17 cellular contexts compared by ENCODE assay signal in the genomic region with DNA sequence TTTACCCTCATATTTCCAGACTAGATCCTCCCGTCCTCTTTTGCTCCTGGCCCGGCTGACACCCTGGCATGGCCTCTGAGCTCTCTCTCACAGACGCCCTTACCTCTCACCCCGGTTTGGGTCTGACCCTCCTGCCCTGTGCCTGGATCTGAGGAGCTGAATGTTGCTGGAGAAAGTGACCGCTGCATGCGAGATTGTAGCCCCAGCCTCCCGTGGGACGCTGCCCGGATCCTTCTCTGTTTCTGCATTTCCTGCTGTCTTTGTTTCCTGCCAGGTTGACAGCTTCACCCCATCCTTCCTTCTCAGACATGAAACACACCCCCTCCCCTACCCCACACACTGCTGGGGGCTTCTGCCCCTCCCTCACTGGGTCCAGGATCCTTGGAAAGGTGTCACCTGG. TPM values are rescaled to one million over a fixed set of nuclear protein-coding genes. Genes with fewer than 3 reads are reported as not detected.
DNase-seq lines count a peak whose midpoint lies in the region; TF ChIP-seq lines count a peak whose summit lies in the region.
"Had no signal": no experiment of that assay in that cellular context is flagged by ENCODE, and none has a peak within 500 bp of the region (broad histone marks: within the 10 kb centered on the region; RNA-seq: fewer than 3 reads in every experiment).

No MANE protein-coding gene starts in this region.

- H3K27ac ChIP-seq in BLaER1 treated with 17β-estradiol and CSF1 and Interleukin-3, amounts not matched to agents 10 nM and 100 nM, result 0 out of 22 replicates have a peak overlapping the region, but pooled peaks of 1 of the 11 experiments have one; percentile 21

- intact Hi-C loops in activated T-helper 1 cell treated with anti-CD3 and anti-CD28 coated beads, Interleukin-12 subunit alpha, Interleukin-12 subunit beta, Interleukin-2, Interleukin-4 antibody, amounts not matched to agents 30 ng/mL and 10 ng/mL and 1 ng/mL, durations not matched to agents 14 hours and 24 hours and 36 hours (cut with micrococcal nuclease), result no loop called here
- intact Hi-C loops in activated T-helper 2 cell treated with anti-CD3 and anti-CD28 coated beads, Interferon-gamma antibody, Interleukin-2, Interleukin-4, amounts not matched to agents 10 μg/mL and 5 μg/mL and 100 μg/mL, durations not matched to agents 14 hours and 24 hours and 36 hours (cut with micrococcal nuclease), result no loop called here

- no peaks in the 10 kb centered on the region for H3K9me3 Mint-ChIP-seq in T-helper 2 cell treated with Interferon-gamma antibody and Interleukin-4, amounts not matched to agents 5 μg/mL and 100 μg/mL, for 36 hours
- no peaks in the 10 kb centered on the region for H3K9me3 Mint-ChIP-seq in activated T-helper 1 cell treated with anti-CD3 and anti-CD28 coated beads, Interleukin-12 subunit alpha, Interleukin-12 subunit beta, Interleukin-2, Interleukin-4 antibody, amounts not matched to agents 30 ng/mL and 10 ng/mL and 1 ng/mL, durations not matched to agents 14 hours and 24 hours and 36 hours
- H3K9me3 Mint-ChIP-seq in progenitor cell of endocrine pancreas (ENCODE audit: low read depth), result no peaks in the 10 kb centered on the region
- no peaks in the 10 kb centered on the region for H3K9me3 Mint-ChIP-seq in activated T-helper 2 cell treated with anti-CD3 and anti-CD28 coated beads, Interferon-gamma antibody, Interleukin-2, Interleukin-4, amounts not matched to agents 10 μg/mL and 5 μg/mL and 100 μg/mL, durations not matched to agents 14 hours and 24 hours and 36 hours

- peak overlapping the region in 9 of 11 experiments; percentile 4 to 53 (median 17); a peak in 7 of 22 replicates for H3K9ac ChIP-seq in BLaER1 treated with 17β-estradiol and CSF1 and Interleukin-3, amounts not matched to agents 10 nM and 100 nM

- no peak for DNase-seq in T-helper 2 cell treated with Interferon-gamma antibody and Interleukin-4, amounts not matched to agents 5 μg/mL and 100 μg/mL, for 36 hours (ENCODE audit: low spot score)
- DNase-seq in T-helper 2 cell (no peak), progenitor cell of endocrine pancreas (ENCODE audit: low spot score, unreplicated experiment) (no peak), hippocampal formation (lab: John Stamatoyannopoulos, UW) (no peak)
- no peak for DNase-seq in activated T-helper 1 cell treated with anti-CD3 and anti-CD28 coated beads, Interleukin-12 subunit alpha, Interleukin-12 subunit beta, Interleukin-2, Interleukin-4 antibody, amounts not matched to agents 30 ng/mL and 10 ng/mL and 1 ng/mL, durations not matched to agents 14 hours and 24 hours and 36 hours (ENCODE audit: low spot score)
- DNase-seq in stimulated activated CD4-positive, alpha-beta T cell treated with anti-CD3 and anti-CD28 coated beads, Interleukin-15, amount 100 ng/mL, for 24 hours, result no peak
- DNase-seq in activated T-helper 2 cell treated with anti-CD3 and anti-CD28 coated beads, Interferon-gamma antibody, Interleukin-2, Interleukin-4, amounts not matched to agents 10 μg/mL and 5 μg/mL and 100 μg/mL, durations not matched to agents 14 hours and 24 hours and 36 hours (ENCODE audit: low spot score), result no peak
- DNase-seq: GF-D8, NCI-H1092, NCI-H146, NCI-H2081, NCI-H510A, NCI-H774 had no signal

- peaks cover 16% of the 10 kb centered on the region for H3K4me1 Mint-ChIP-seq in T-helper 2 cell treated with Interferon-gamma antibody and Interleukin-4, amounts not matched to agents 5 μg/mL and 100 μg/mL, for 36 hours (ENCODE audit: low read depth)
- peaks cover 28% of the 10 kb centered on the region for H3K4me1 Mint-ChIP-seq in activated T-helper 1 cell treated with anti-CD3 and anti-CD28 coated beads, Interleukin-12 subunit alpha, Interleukin-12 subunit beta, Interleukin-2, Interleukin-4 antibody, amounts not matched to agents 30 ng/mL and 10 ng/mL and 1 ng/mL, durations not matched to agents 14 hours and 24 hours and 36 hours (ENCODE audit: low read depth)
- H3K4me1 Mint-ChIP-seq in progenitor cell of endocrine pancreas (ENCODE audit: low read depth), result peaks cover 28% of the 10 kb centered on the region
- H3K4me1 Mint-ChIP-seq in activated T-helper 2 cell treated with anti-CD3 and anti-CD28 coated beads, Interferon-gamma antibody, Interleukin-2, Interleukin-4, amounts not matched to agents 10 μg/mL and 5 μg/mL and 100 μg/mL, durations not matched to agents 14 hours and 24 hours and 36 hours (ENCODE audit: low read depth), result peaks cover 13% of the 10 kb centered on the region

- H3K27me3 ChIP-seq in BLaER1 treated with 17β-estradiol and CSF1 and Interleukin-3, amounts not matched to agents 10 nM and 100 nM, result peaks cover 0 to 22% (median 0%) of the 10 kb centered on the region in 11 experiments; a peak in 4 of 22 replicates

- peak overlapping the region in 1 of 10 experiments; percentile 3; a peak in 2 of 20 replicates for H3K4me3 ChIP-seq in BLaER1 treated with 17β-estradiol and CSF1 and Interleukin-3, amounts not matched to agents 10 nM and 100 nM
- H3K4me3 ChIP-seq: HAP-1 had no signal

- peaks cover 31 to 60% (median 50%) of the 10 kb centered on the region in 10 experiments for H3K4me1 ChIP-seq in BLaER1 treated with 17β-estradiol and CSF1 and Interleukin-3, amounts not matched to agents 10 nM and 100 nM
- H3K4me1 ChIP-seq: HAP-1 had no signal

- H3K4me3 Mint-ChIP-seq in T-helper 2 cell treated with Interferon-gamma antibody and Interleukin-4, amounts not matched to agents 5 μg/mL and 100 μg/mL, for 36 hours, result peak overlapping the region; percentile 65
- peak overlapping the region; percentile 60 for H3K4me3 Mint-ChIP-seq in activated T-helper 1 cell treated with anti-CD3 and anti-CD28 coated beads, Interleukin-12 subunit alpha, Interleukin-12 subunit beta, Interleukin-2, Interleukin-4 antibody, amounts not matched to agents 30 ng/mL and 10 ng/mL and 1 ng/mL, durations not matched to agents 14 hours and 24 hours and 36 hours
- H3K4me3 Mint-ChIP-seq in progenitor cell of endocrine pancreas (ENCODE audit: low read depth), result no peak overlapping the region
- no peak overlapping the region for H3K4me3 Mint-ChIP-seq in activated T-helper 2 cell treated with anti-CD3 and anti-CD28 coated beads, Interferon-gamma antibody, Interleukin-2, Interleukin-4, amounts not matched to agents 10 μg/mL and 5 μg/mL and 100 μg/mL, durations not matched to agents 14 hours and 24 hours and 36 hours (ENCODE audit: low read depth)

- no peaks in the 10 kb centered on the region for H3K36me3 Mint-ChIP-seq in T-helper 2 cell treated with Interferon-gamma antibody and Interleukin-4, amounts not matched to agents 5 μg/mL and 100 μg/mL, for 36 hours (ENCODE audit: low read depth)
- H3K36me3 Mint-ChIP-seq in activated T-helper 1 cell treated with anti-CD3 and anti-CD28 coated beads, Interleukin-12 subunit alpha, Interleukin-12 subunit beta, Interleukin-2, Interleukin-4 antibody, amounts not matched to agents 30 ng/mL and 10 ng/mL and 1 ng/mL, durations not matched to agents 14 hours and 24 hours and 36 hours (ENCODE audit: low read depth), result no peaks in the 10 kb centered on the region
- no peaks in the 10 kb centered on the region for H3K36me3 Mint-ChIP-seq in progenitor cell of endocrine pancreas (ENCODE audit: insufficient read depth)
- H3K36me3 Mint-ChIP-seq in activated T-helper 2 cell treated with anti-CD3 and anti-CD28 coated beads, Interferon-gamma antibody, Interleukin-2, Interleukin-4, amounts not matched to agents 10 μg/mL and 5 μg/mL and 100 μg/mL, durations not matched to agents 14 hours and 24 hours and 36 hours (ENCODE audit: low read depth), result no peaks in the 10 kb centered on the region

- H3K27me3 Mint-ChIP-seq in T-helper 2 cell treated with Interferon-gamma antibody and Interleukin-4, amounts not matched to agents 5 μg/mL and 100 μg/mL, for 36 hours (ENCODE audit: low read depth), result peaks cover 18% of the 10 kb centered on the region
- H3K27me3 Mint-ChIP-seq in activated T-helper 1 cell treated with anti-CD3 and anti-CD28 coated beads, Interleukin-12 subunit alpha, Interleukin-12 subunit beta, Interleukin-2, Interleukin-4 antibody, amounts not matched to agents 30 ng/mL and 10 ng/mL and 1 ng/mL, durations not matched to agents 14 hours and 24 hours and 36 hours (ENCODE audit: insufficient read depth), result peaks cover 10% of the 10 kb centered on the region
- peaks cover 27% of the 10 kb centered on the region for H3K27me3 Mint-ChIP-seq in progenitor cell of endocrine pancreas
- peaks cover 23% of the 10 kb centered on the region for H3K27me3 Mint-ChIP-seq in activated T-helper 2 cell treated with anti-CD3 and anti-CD28 coated beads, Interferon-gamma antibody, Interleukin-2, Interleukin-4, amounts not matched to agents 10 μg/mL and 5 μg/mL and 100 μg/mL, durations not matched to agents 14 hours and 24 hours and 36 hours (ENCODE audit: low read depth)

- H3K4me2 ChIP-seq in BLaER1 treated with 17β-estradiol and CSF1 and Interleukin-3, amounts not matched to agents 10 nM and 100 nM, result peak overlapping the region; percentile 52 to 91 (median 87)

- H4K20me1 ChIP-seq in BLaER1 treated with 17β-estradiol and CSF1 and Interleukin-3, amounts not matched to agents 10 nM and 100 nM, result peaks cover 0 to 4% (median 0%) of the 10 kb centered on the region in 11 experiments; a peak in 3 of 22 replicates

- H3K27ac Mint-ChIP-seq in T-helper 2 cell treated with Interferon-gamma antibody and Interleukin-4, amounts not matched to agents 5 μg/mL and 100 μg/mL, for 36 hours, result no peak overlapping the region
- H3K27ac Mint-ChIP-seq in activated T-helper 1 cell treated with anti-CD3 and anti-CD28 coated beads, Interleukin-12 subunit alpha, Interleukin-12 subunit beta, Interleukin-2, Interleukin-4 antibody, amounts not matched to agents 30 ng/mL and 10 ng/mL and 1 ng/mL, durations not matched to agents 14 hours and 24 hours and 36 hours, result no peak overlapping the region
- peak overlapping the region; percentile 5 for H3K27ac Mint-ChIP-seq in progenitor cell of endocrine pancreas
- no peak overlapping the region for H3K27ac Mint-ChIP-seq in activated T-helper 2 cell treated with anti-CD3 and anti-CD28 coated beads, Interferon-gamma antibody, Interleukin-2, Interleukin-4, amounts not matched to agents 10 μg/mL and 5 μg/mL and 100 μg/mL, durations not matched to agents 14 hours and 24 hours and 36 hours

- no peaks in the 10 kb centered on the region for H3K36me3 ChIP-seq in BLaER1 treated with 17β-estradiol and CSF1 and Interleukin-3, amounts not matched to agents 10 nM and 100 nM
- H3K36me3 ChIP-seq: HAP-1 had no signal

- no peak for TF ChIP-seq CTCF in progenitor cell of endocrine pancreas (IDR thresholded peaks at IDR 0.05; ENCODE audit: unreplicated experiment)

- H3K9me3 ChIP-seq in BLaER1 treated with 17β-estradiol and CSF1 and Interleukin-3, amounts not matched to agents 10 nM and 100 nM (replicated peaks in 1 of 11), result no peaks in the 10 kb centered on the region
- H3K9me3 ChIP-seq: HAP-1 had no signal

RNA-seq across cellular contexts. Expression of a gene that starts 9.5 kb away (rescaled TPM):
- 0.56 and 0.57 TPM in 2 replicates for total RNA-seq in activated T-helper 1 cell treated with anti-CD3 and anti-CD28 coated beads, Interleukin-12 subunit alpha, Interleukin-12 subunit beta, Interleukin-2, Interleukin-4 antibody, amounts not matched to agents 30 ng/mL and 10 ng/mL and 1 ng/mL, durations not matched to agents 14 hours and 24 hours and 36 hours
- 1.2 and 1.6 TPM in 2 replicates for total RNA-seq in progenitor cell of endocrine pancreas
- total RNA-seq in activated T-helper 2 cell treated with anti-CD3 and anti-CD28 coated beads, Interferon-gamma antibody, Interleukin-2, Interleukin-4, amounts not matched to agents 10 μg/mL and 5 μg/mL and 100 μg/mL, durations not matched to agents 14 hours and 24 hours and 36 hours, result 1.4 and 1.8 TPM in 2 replicates
- total RNA-seq: MCF 10A had no signal

RNA-seq across cellular contexts. Expression of a gene that starts 20.3 kb away (rescaled TPM):
- not detected in 2 replicates for total RNA-seq in activated T-helper 1 cell treated with anti-CD3 and anti-CD28 coated beads, Interleukin-12 subunit alpha, Interleukin-12 subunit beta, Interleukin-2, Interleukin-4 antibody, amounts not matched to agents 30 ng/mL and 10 ng/mL and 1 ng/mL, durations not matched to agents 14 hours and 24 hours and 36 hours
- total RNA-seq in progenitor cell of endocrine pancreas, result 1.5 and 2.3 TPM in 2 replicates
- not detected in 2 replicates for total RNA-seq in activated T-helper 2 cell treated with anti-CD3 and anti-CD28 coated beads, Interferon-gamma antibody, Interleukin-2, Interleukin-4, amounts not matched to agents 10 μg/mL and 5 μg/mL and 100 μg/mL, durations not matched to agents 14 hours and 24 hours and 36 hours
- total RNA-seq: A172, MCF 10A had no signal

RNA-seq across cellular contexts. Expression of a gene that starts 42.1 kb away (rescaled TPM):
- not detected in 2 replicates for total RNA-seq in activated T-helper 1 cell treated with anti-CD3 and anti-CD28 coated beads, Interleukin-12 subunit alpha, Interleukin-12 subunit beta, Interleukin-2, Interleukin-4 antibody, amounts not matched to agents 30 ng/mL and 10 ng/mL and 1 ng/mL, durations not matched to agents 14 hours and 24 hours and 36 hours
- total RNA-seq in progenitor cell of endocrine pancreas, result 2.2 and 2.4 TPM in 2 replicates
- total RNA-seq in activated T-helper 2 cell treated with anti-CD3 and anti-CD28 coated beads, Interferon-gamma antibody, Interleukin-2, Interleukin-4, amounts not matched to agents 10 μg/mL and 5 μg/mL and 100 μg/mL, durations not matched to agents 14 hours and 24 hours and 36 hours, result not detected in 2 replicates
- total RNA-seq: A172, MCF 10A had no signal

RNA-seq across cellular contexts. Expression of a gene that starts 46.1 kb away (rescaled TPM):
- total RNA-seq in activated T-helper 1 cell treated with anti-CD3 and anti-CD28 coated beads, Interleukin-12 subunit alpha, Interleukin-12 subunit beta, Interleukin-2, Interleukin-4 antibody, amounts not matched to agents 30 ng/mL and 10 ng/mL and 1 ng/mL, durations not matched to agents 14 hours and 24 hours and 36 hours, result not detected in 2 replicates
- not detected in 2 replicates for total RNA-seq in progenitor cell of endocrine pancreas
- total RNA-seq in activated T-helper 2 cell treated with anti-CD3 and anti-CD28 coated beads, Interferon-gamma antibody, Interleukin-2, Interleukin-4, amounts not matched to agents 10 μg/mL and 5 μg/mL and 100 μg/mL, durations not matched to agents 14 hours and 24 hours and 36 hours, result not detected in 2 replicates
- total RNA-seq: A172, MCF 10A had no signal

RNA-seq across cellular contexts. Expression of a gene that starts 59.9 kb away (rescaled TPM):
- not detected in 2 replicates for total RNA-seq in activated T-helper 1 cell treated with anti-CD3 and anti-CD28 coated beads, Interleukin-12 subunit alpha, Interleukin-12 subunit beta, Interleukin-2, Interleukin-4 antibody, amounts not matched to agents 30 ng/mL and 10 ng/mL and 1 ng/mL, durations not matched to agents 14 hours and 24 hours and 36 hours
- total RNA-seq in progenitor cell of endocrine pancreas, result not detected in 2 replicates
- total RNA-seq in activated T-helper 2 cell treated with anti-CD3 and anti-CD28 coated beads, Interferon-gamma antibody, Interleukin-2, Interleukin-4, amounts not matched to agents 10 μg/mL and 5 μg/mL and 100 μg/mL, durations not matched to agents 14 hours and 24 hours and 36 hours, result not detected in 2 replicates
- total RNA-seq: A172, MCF 10A had no signal

Comparison
In these comparisons a context has a peak if more than half of its experiments do, and no peak if none do; other contexts are left out.
1. H3K4me3 Mint-ChIP-seq: peak in T-helper 2 cell treated with Interferon-gamma antibody and Interleukin-4, amounts not matched to agents 5 μg/mL and 100 μg/mL, for 36 hours (single experiment) and activated T-helper 1 cell treated with anti-CD3 and anti-CD28 coated beads, Interleukin-12 subunit alpha, Interleukin-12 subunit beta, Interleukin-2, Interleukin-4 antibody, amounts not matched to agents 30 ng/mL and 10 ng/mL and 1 ng/mL, durations not matched to agents 14 hours and 24 hours and 36 hours (single experiment); none in progenitor cell of endocrine pancreas (single experiment) and activated T-helper 2 cell treated with anti-CD3 and anti-CD28 coated beads, Interferon-gamma antibody, Interleukin-2, Interleukin-4, amounts not matched to agents 10 μg/mL and 5 μg/mL and 100 μg/mL, durations not matched to agents 14 hours and 24 hours and 36 hours (single experiment).